8 cellular contexts compared by ENCODE assay signal in genomic region chr3:192566706-192567290, GRCh38.
DNase-seq lines count a peak whose midpoint lies in the region; ATAC-seq and TF ChIP-seq lines count a peak whose summit lies in the region.

No MANE protein-coding gene starts in this region.

- CTCF ChIA-PET in BJ (lab: Yijun Ruan, JAX) = interaction anchor here (0.6 to 4.3 kb wide), 11 partner anchors 13 to 1005 kb away, joined by 3 to 27 read pairs (median 3); no protein-coding TSS in a partner anchor

- peak; percentile 70 for TF ChIP-seq CTCF in BJ (IDR thresholded peaks at IDR 0.05; ENCODE audit: insufficient read depth, low read depth, low read length)

- POLR2A ChIA-PET in BJ (lab: Charles Lee) = no interaction called here

- DNase-seq in BJ (ENCODE audit: low read depth) (peak; percentile 17), NCI-H226 (peak; percentile 81), cerebellum (ENCODE audit: low spot score) (peak; percentile 70), left kidney (ENCODE audit: low read depth, low spot score) (peak; percentile 83)
- peak; percentile 3 to 36 (median 16) for DNase-seq in activated CD4-positive, CD25-positive, alpha-beta regulatory T cell (lab: John Stamatoyannopoulos, UW)
- peak; percentile 36 to 47 (median 44) for DNase-seq in stimulated activated CD4-positive, alpha-beta T cell treated with anti-CD3 and anti-CD28 coated beads, TNF-alpha, amount 100 ng/mL, for 48 hours (ENCODE audit: low read depth in 3 of 3)

- H3K27me3 ChIP-seq in BJ (ENCODE audit: control insufficient read depth, insufficient read depth, low read length) = no peaks in the 10 kb centered on the region

- no peak overlapping the region for H3K4me3 ChIP-seq in BJ (ENCODE audit: low read depth, low read length)

- ATAC-seq in GM19025 (IDR thresholded peaks at IDR 0.05; ENCODE audit: low read depth, unreplicated experiment) (peak; percentile 67), HG03342 (IDR thresholded peaks at IDR 0.05; ENCODE audit: unreplicated experiment) (peak; percentile 85)

- no peaks in the 10 kb centered on the region for H3K36me3 ChIP-seq in BJ (ENCODE audit: control insufficient read depth, insufficient read depth, low read length)

Comparison
In these comparisons a context has a peak if more than half of its experiments do, and no peak if none do; other contexts are left out.
1. DNase-seq: peak in every context shown above with its lines; median percentile 83 in left kidney; 81 in NCI-H226; 70 in cerebellum; 44 in stimulated activated CD4-positive, alpha-beta T cell treated with anti-CD3 and anti-CD28 coated beads, TNF-alpha, amount 100 ng/mL, for 48 hours; 17 in BJ; 16 in activated CD4-positive, CD25-positive, alpha-beta regulatory T cell.